Comparison of ENCODE assay signal across 11 cellular contexts in genomic region chr1:160877221-160877620, GRCh38. TPM values are rescaled to one million over a fixed set of nuclear protein-coding genes. Genes with fewer than 3 reads are reported as not detected.
DNase-seq lines count a peak whose midpoint lies in the region; ATAC-seq and TF ChIP-seq lines count a peak whose summit lies in the region.
"Had no signal": no experiment of that assay in that cellular context is flagged by ENCODE, and none has a peak within 500 bp of the region (broad histone marks: within the 10 kb centered on the region; RNA-seq: fewer than 3 reads in every experiment).

No MANE protein-coding gene starts in this region.

- no peak overlapping the region for H3K4me3 Mint-ChIP-seq in activated CD4-positive, alpha-beta T cell treated with anti-CD3 and anti-CD28 coated beads, Interleukin-2, amount 10 ng/mL, durations not matched to agents 24 days and 14 days
- H3K4me3 Mint-ChIP-seq in T-helper 17 cell (no peak overlapping the region), natural killer cell (no peak overlapping the region)
- H3K4me3 Mint-ChIP-seq in activated T-cell treated with anti-CD3 and anti-CD28 coated beads, Interleukin-2, amount 50 U/mL, for 24 hours, result no peak overlapping the region

- H3K36me3 Mint-ChIP-seq in activated CD4-positive, alpha-beta T cell treated with anti-CD3 and anti-CD28 coated beads, Interleukin-2, amount 10 ng/mL, durations not matched to agents 24 days and 14 days (ENCODE audit: low read depth), result no peaks in the 10 kb centered on the region
- H3K36me3 Mint-ChIP-seq in T-helper 17 cell (ENCODE audit: low read depth) (peaks cover 2% of the 10 kb centered on the region), natural killer cell (no peaks in the 10 kb centered on the region)
- no peaks in the 10 kb centered on the region for H3K36me3 Mint-ChIP-seq in activated T-cell treated with anti-CD3 and anti-CD28 coated beads, Interleukin-2, amount 50 U/mL, for 24 hours (ENCODE audit: low read depth)

- ATAC-seq in T-helper 17 cell (peak; percentile 72), natural killer cell (peak; percentile 82 to 97 (median 91)), HG02884 (IDR thresholded peaks at IDR 0.05; ENCODE audit: unreplicated experiment) (no peak)

- intact Hi-C loops in activated CD4-positive, alpha-beta T cell treated with anti-CD3 and anti-CD28 coated beads, Interleukin-2, amount 10 ng/mL, durations not matched to agents 24 days and 14 days (cut with micrococcal nuclease), result loop anchor here (2.0 to 5.0 kb wide), 3 partner anchors 42 to 195 kb away; no protein-coding TSS in a partner anchor
- intact Hi-C loops in natural killer cell (cut with micrococcal nuclease), result loop anchor here (1.0 to 5.0 kb wide), 5 partner anchors 42 to 195 kb away; partner anchors contain the start of gene ITLN2

- peaks cover 7% of the 10 kb centered on the region for H3K27me3 Mint-ChIP-seq in activated CD4-positive, alpha-beta T cell treated with anti-CD3 and anti-CD28 coated beads, Interleukin-2, amount 10 ng/mL, durations not matched to agents 24 days and 14 days
- H3K27me3 Mint-ChIP-seq in T-helper 17 cell (no peaks in the 10 kb centered on the region), natural killer cell (ENCODE audit: low read depth in 2 of 2) (no peaks in the 10 kb centered on the region)
- H3K27me3 Mint-ChIP-seq in activated T-cell treated with anti-CD3 and anti-CD28 coated beads, Interleukin-2, amount 50 U/mL, for 24 hours, result no peaks in the 10 kb centered on the region

- peak; percentile 71 for DNase-seq in activated CD4-positive, alpha-beta T cell treated with anti-CD3 and anti-CD28 coated beads, Interleukin-2, amount 10 ng/mL, durations not matched to agents 24 days and 14 days
- no peak for DNase-seq in activated CD4-positive, alpha-beta T cell treated with anti-CD3 and anti-CD28 coated beads for 1 hour
- DNase-seq in KBM-7 (peak; percentile 64), T-helper 17 cell (no peak), natural killer cell (no peak), NCI-H345 treated with DMSO at 0.1 percent for 48 hours (lab: John Stamatoyannopoulos, UW; ENCODE audit: unreplicated experiment) (no peak)
- no peak for DNase-seq in activated T-cell treated with anti-CD3 and anti-CD28 coated beads, Interleukin-2, amount 50 U/mL, for 24 hours
- DNase-seq: NCI-H2081 treated with DMSO at 0.1 percent for 48 hours; SHP77 treated with DMSO at 0.1 percent for 48 hours; stimulated activated CD4-positive, alpha-beta T cell treated with anti-CD3 and anti-CD28 coated beads, Interleukin-4, amount 100 ng/mL, for 1 hour had no signal

- TF ChIP-seq CTCF in natural killer cell (IDR thresholded peaks at IDR 0.05), result peak; percentile 73

- in situ Hi-C loops in KBM-7 (cut with MboI; ENCODE audit: low pct_unique_long_range_greater_than_20kb, low sequenced_read_pairs), result no loop called here

- peaks cover 15% of the 10 kb centered on the region for H3K4me1 Mint-ChIP-seq in activated CD4-positive, alpha-beta T cell treated with anti-CD3 and anti-CD28 coated beads, Interleukin-2, amount 10 ng/mL, durations not matched to agents 24 days and 14 days
- H3K4me1 Mint-ChIP-seq in T-helper 17 cell (peaks cover 23% of the 10 kb centered on the region), natural killer cell (peaks cover 16 to 17% of the 10 kb centered on the region in 2 donors)
- H3K4me1 Mint-ChIP-seq in activated T-cell treated with anti-CD3 and anti-CD28 coated beads, Interleukin-2, amount 50 U/mL, for 24 hours (ENCODE audit: low read depth), result peaks cover 29% of the 10 kb centered on the region

- no peaks in the 10 kb centered on the region for H3K9me3 ChIP-seq in T-helper 17 cell (ENCODE audit: control insufficient read depth, low read length, poor library complexity, severe bottlenecking)

- no peaks in the 10 kb centered on the region for H3K9me3 Mint-ChIP-seq in activated CD4-positive, alpha-beta T cell treated with anti-CD3 and anti-CD28 coated beads, Interleukin-2, amount 10 ng/mL, durations not matched to agents 24 days and 14 days
- no peaks in the 10 kb centered on the region for H3K9me3 Mint-ChIP-seq in natural killer cell
- H3K9me3 Mint-ChIP-seq in activated T-cell treated with anti-CD3 and anti-CD28 coated beads, Interleukin-2, amount 50 U/mL, for 24 hours, result no peaks in the 10 kb centered on the region

- no peak overlapping the region for H3K27ac Mint-ChIP-seq in activated CD4-positive, alpha-beta T cell treated with anti-CD3 and anti-CD28 coated beads, Interleukin-2, amount 10 ng/mL, durations not matched to agents 24 days and 14 days
- H3K27ac Mint-ChIP-seq in T-helper 17 cell (no peak overlapping the region), natural killer cell (peak overlapping the region in 1 of 2 donors; percentile 14)
- H3K27ac Mint-ChIP-seq in activated T-cell treated with anti-CD3 and anti-CD28 coated beads, Interleukin-2, amount 50 U/mL, for 24 hours, result no peak overlapping the region

RNA-seq across cellular contexts. Expression of gene ITLN1, which starts 7.8 kb away (rescaled TPM):
- not detected in 2 replicates for total RNA-seq in activated CD4-positive, alpha-beta T cell treated with anti-CD3 and anti-CD28 coated beads, Interleukin-2, amount 10 ng/mL, durations not matched to agents 24 days and 14 days
- not detected for total RNA-seq in T-helper 17 cell
- total RNA-seq in natural killer cell, result not detected

RNA-seq across cellular contexts. Expression of gene CD244, which starts 14.5 kb away (rescaled TPM):
- not detected in 2 replicates for total RNA-seq in activated CD4-positive, alpha-beta T cell treated with anti-CD3 and anti-CD28 coated beads, Interleukin-2, amount 10 ng/mL, durations not matched to agents 24 days and 14 days
- total RNA-seq in T-helper 17 cell (1 to 10 TPM in 1 of 2 donors, under 1 TPM in 1; 0.73 to 1.4 TPM), natural killer cell (100 to 1,000 TPM; 131 to 193 (median 150) TPM)

Comparison
In these comparisons a context has a peak if more than half of its experiments do, and no peak if none do; other contexts are left out.
1. DNase-seq: peak in activated CD4-positive, alpha-beta T cell treated with anti-CD3 and anti-CD28 coated beads, Interleukin-2, amount 10 ng/mL, durations not matched to agents 24 days and 14 days (single experiment) and KBM-7 (single experiment); none in activated CD4-positive, alpha-beta T cell treated with anti-CD3 and anti-CD28 coated beads for 1 hour (single experiment), T-helper 17 cell (0 of 3), natural killer cell (single experiment), activated T-cell treated with anti-CD3 and anti-CD28 coated beads, Interleukin-2, amount 50 U/mL, for 24 hours (single experiment) and NCI-H345 treated with DMSO at 0.1 percent for 48 hours (single experiment).
2. RNA of gene CD244, which starts 14.5 kb away (total RNA-seq): 131 to 193 TPM in natural killer cell; 0.73 to 1.4 TPM in T-helper 17 cell and not detected in activated CD4-positive, alpha-beta T cell treated with anti-CD3 and anti-CD28 coated beads, Interleukin-2, amount 10 ng/mL, durations not matched to agents 24 days and 14 days; every median in the first group is over 10 times any median in the second.